8 cellular contexts compared by ENCODE assay signal in the genomic region with DNA sequence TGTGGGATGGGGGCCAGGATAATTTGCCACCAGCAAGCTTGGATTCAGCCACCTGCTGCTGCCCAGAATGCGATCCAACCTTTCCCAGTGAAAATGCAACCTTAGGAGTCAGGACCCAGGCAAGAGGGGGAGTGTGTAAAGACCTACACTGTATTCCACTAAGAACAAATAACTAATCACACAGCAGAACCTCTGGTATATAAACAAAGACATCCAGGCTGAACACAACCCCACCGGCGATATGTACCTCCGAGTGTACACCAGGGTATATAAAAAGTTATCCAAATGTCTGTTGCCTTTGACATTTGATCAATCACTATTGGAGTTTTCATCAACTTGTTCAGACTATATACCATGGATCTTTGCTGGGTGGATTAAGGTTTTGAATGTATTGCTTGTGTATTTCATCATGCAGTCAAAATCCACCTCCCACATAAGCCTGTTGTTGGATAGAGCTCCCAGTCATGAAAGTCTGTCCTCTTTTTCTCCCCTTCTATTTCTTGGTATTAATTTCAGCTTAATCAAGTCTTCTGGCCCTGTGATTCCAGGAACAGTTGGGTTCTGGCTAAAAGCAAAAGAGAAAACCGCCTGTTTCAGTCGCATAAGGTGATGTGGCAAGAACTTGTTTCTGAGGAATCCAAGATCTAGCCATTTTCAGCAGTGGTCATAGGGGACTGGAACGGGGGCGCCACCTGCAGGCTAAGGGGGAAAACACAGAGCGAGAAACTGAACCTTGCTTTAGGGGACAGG.
DNase-seq lines count a peak whose midpoint lies in the region; ATAC-seq and TF ChIP-seq lines count a peak whose summit lies in the region.

No MANE protein-coding gene starts in this region.

- DNase-seq in AG04449 (ENCODE audit: low read depth, low spot score): peak; percentile 45
- DNase-seq in GM19238 (ENCODE audit: insufficient read length, low spot score): peak; percentile 63
- DNase-seq in KG1 (lab: John Stamatoyannopoulos, UW): peak; percentile 35
- DNase-seq in RKO (ENCODE audit: low spot score): peak; percentile 84
- peak; percentile 82 to 89 for DNase-seq in activated T-cell treated with anti-CD3 and anti-CD28 coated beads, Interleukin-2, amount 50 U/mL, for 72 hours
- peak; percentile 81 for DNase-seq in fibroblast of mammary gland (ENCODE audit: low read depth)
- peak; percentile 78 for DNase-seq in neural progenitor cell (ENCODE audit: low spot score)

- H3K79me2 ChIP-seq in neural progenitor cell (ENCODE audit: low read depth): no peaks in the 10 kb centered on the region

- H2AFZ ChIP-seq in neural progenitor cell (replicated peaks): no peak overlapping the region

- H3K9me3 Mint-ChIP-seq in activated T-cell treated with anti-CD3 and anti-CD28 coated beads, Interleukin-2, amount 50 U/mL, for 72 hours: no peaks in the 10 kb centered on the region
- no peaks in the 10 kb centered on the region for H3K9me3 Mint-ChIP-seq in neural progenitor cell
- no peaks in the 10 kb centered on the region for H3K9me3 Mint-ChIP-seq in stimulated activated naive CD8-positive, alpha-beta T cell treated with anti-CD3 and anti-CD28 coated beads, Interleukin-15, Interleukin-2, amounts not matched to agents 100 ng/mL and 50 ng/mL, for 24 hours

- H3K4me3 ChIP-seq in AG04449 (ENCODE audit: low read depth, low read length): no peak overlapping the region
- no peak overlapping the region for H3K4me3 ChIP-seq in fibroblast of mammary gland (ENCODE audit: control insufficient read depth, low read depth, low read length)
- no peak overlapping the region for H3K4me3 ChIP-seq in neural progenitor cell

- H4K20me1 ChIP-seq in neural progenitor cell (ENCODE audit: low read depth): no peaks in the 10 kb centered on the region

- H3K4me3 Mint-ChIP-seq in activated T-cell treated with anti-CD3 and anti-CD28 coated beads, Interleukin-2, amount 50 U/mL, for 72 hours: peak overlapping the region; percentile 49 to 51
- H3K4me3 Mint-ChIP-seq in neural progenitor cell: no peak overlapping the region
- no peak overlapping the region for H3K4me3 Mint-ChIP-seq in stimulated activated naive CD8-positive, alpha-beta T cell treated with anti-CD3 and anti-CD28 coated beads, Interleukin-15, Interleukin-2, amounts not matched to agents 100 ng/mL and 50 ng/mL, for 24 hours

- H3K4me1 Mint-ChIP-seq in activated T-cell treated with anti-CD3 and anti-CD28 coated beads, Interleukin-2, amount 50 U/mL, for 72 hours (ENCODE audit: low read depth): peaks cover 63% of the 10 kb centered on the region
- peaks cover 41% of the 10 kb centered on the region for H3K4me1 Mint-ChIP-seq in neural progenitor cell
- H3K4me1 Mint-ChIP-seq in stimulated activated naive CD8-positive, alpha-beta T cell treated with anti-CD3 and anti-CD28 coated beads, Interleukin-15, Interleukin-2, amounts not matched to agents 100 ng/mL and 50 ng/mL, for 24 hours (ENCODE audit: low read depth): peaks cover 64% of the 10 kb centered on the region

- H3K9me3 ChIP-seq in neural progenitor cell (ENCODE audit: low read depth): no peaks in the 10 kb centered on the region

- ATAC-seq in activated T-cell treated with anti-CD3 and anti-CD28 coated beads, Interleukin-2, amount 50 U/mL, for 72 hours (replicated peaks in 1 of 2): peak; percentile 79 to 83

- H3K27ac ChIP-seq in neural progenitor cell: no peak overlapping the region

- peak; percentile 94 for TF ChIP-seq CTCF in AG04449 (IDR thresholded peaks at IDR 0.05; ENCODE audit: insufficient read depth, low read length, missing control alignments)
- TF ChIP-seq CTCF in fibroblast of mammary gland (conservative IDR thresholded peaks at IDR 0.05; ENCODE audit: control insufficient read depth, insufficient read depth, low read depth, low read length): peak; percentile 98
- peak; percentile 96 for TF ChIP-seq CTCF in neural progenitor cell (IDR thresholded peaks at IDR 0.05)

- no peaks in the 10 kb centered on the region for H3K27me3 Mint-ChIP-seq in activated T-cell treated with anti-CD3 and anti-CD28 coated beads, Interleukin-2, amount 50 U/mL, for 72 hours (ENCODE audit: low read depth)
- H3K27me3 Mint-ChIP-seq in neural progenitor cell (ENCODE audit: insufficient read depth, low read depth): no peaks in the 10 kb centered on the region
- no peaks in the 10 kb centered on the region for H3K27me3 Mint-ChIP-seq in stimulated activated naive CD8-positive, alpha-beta T cell treated with anti-CD3 and anti-CD28 coated beads, Interleukin-15, Interleukin-2, amounts not matched to agents 100 ng/mL and 50 ng/mL, for 24 hours

- POLR2A ChIA-PET in AG04449 (lab: Yijun Ruan, JAX): interaction anchor here (0.8 kb wide), 1 partner anchor 516 kb away, joined by 3 read pairs; no protein-coding TSS in a partner anchor

- peak overlapping the region; percentile 96 for H3K27ac Mint-ChIP-seq in activated T-cell treated with anti-CD3 and anti-CD28 coated beads, Interleukin-2, amount 50 U/mL, for 72 hours
- H3K27ac Mint-ChIP-seq in neural progenitor cell: no peak overlapping the region
- peak overlapping the region; percentile 79 for H3K27ac Mint-ChIP-seq in stimulated activated naive CD8-positive, alpha-beta T cell treated with anti-CD3 and anti-CD28 coated beads, Interleukin-15, Interleukin-2, amounts not matched to agents 100 ng/mL and 50 ng/mL, for 24 hours

- no peak overlapping the region for H3K9ac ChIP-seq in neural progenitor cell

- H3K36me3 Mint-ChIP-seq in activated T-cell treated with anti-CD3 and anti-CD28 coated beads, Interleukin-2, amount 50 U/mL, for 72 hours (ENCODE audit: insufficient read depth in 2 of 2): peaks cover 0 to 1% of the 10 kb centered on the region in 2 donors
- no peaks in the 10 kb centered on the region for H3K36me3 Mint-ChIP-seq in neural progenitor cell
- no peaks in the 10 kb centered on the region for H3K36me3 Mint-ChIP-seq in stimulated activated naive CD8-positive, alpha-beta T cell treated with anti-CD3 and anti-CD28 coated beads, Interleukin-15, Interleukin-2, amounts not matched to agents 100 ng/mL and 50 ng/mL, for 24 hours (ENCODE audit: low read depth)

- H3K36me3 ChIP-seq in neural progenitor cell: no peaks in the 10 kb centered on the region

- H3F3A ChIP-seq in neural progenitor cell (ENCODE audit: low read depth): no peaks in the 10 kb centered on the region

- H3K27me3 ChIP-seq in neural progenitor cell: no peaks in the 10 kb centered on the region

- H3K4me2 ChIP-seq in neural progenitor cell: no peak overlapping the region

- CTCF ChIA-PET in AG04449 (lab: Yijun Ruan, JAX): interaction anchor here (0.6 to 9.9 kb wide), 51 partner anchors 10 to 558 kb away, joined by 3 to 154 read pairs (median 4); a partner anchor contains a TSS

- H3K4me1 ChIP-seq in neural progenitor cell: no peaks in the 10 kb centered on the region

Comparison
In these comparisons a context has a peak if more than half of its experiments do, and no peak if none do; other contexts are left out.
1. DNase-seq: peak in every context shown above with its lines; median percentile 86 in activated T-cell treated with anti-CD3 and anti-CD28 coated beads, Interleukin-2, amount 50 U/mL, for 72 hours; 84 in RKO; 81 in fibroblast of mammary gland; 78 in neural progenitor cell; 63 in GM19238; 45 in AG04449; 35 in KG1.
2. H3K4me3 Mint-ChIP-seq: peak in activated T-cell treated with anti-CD3 and anti-CD28 coated beads, Interleukin-2, amount 50 U/mL, for 72 hours (2 of 2); none in neural progenitor cell (single experiment) and stimulated activated naive CD8-positive, alpha-beta T cell treated with anti-CD3 and anti-CD28 coated beads, Interleukin-15, Interleukin-2, amounts not matched to agents 100 ng/mL and 50 ng/mL, for 24 hours (single experiment).
3. Peak in every context shown above with its lines, with median percentiles within 50 percentile points of each other: CTCF ChIP-seq.